Comparison of ENCODE assay signal across 8 cellular contexts in the genomic region with DNA sequence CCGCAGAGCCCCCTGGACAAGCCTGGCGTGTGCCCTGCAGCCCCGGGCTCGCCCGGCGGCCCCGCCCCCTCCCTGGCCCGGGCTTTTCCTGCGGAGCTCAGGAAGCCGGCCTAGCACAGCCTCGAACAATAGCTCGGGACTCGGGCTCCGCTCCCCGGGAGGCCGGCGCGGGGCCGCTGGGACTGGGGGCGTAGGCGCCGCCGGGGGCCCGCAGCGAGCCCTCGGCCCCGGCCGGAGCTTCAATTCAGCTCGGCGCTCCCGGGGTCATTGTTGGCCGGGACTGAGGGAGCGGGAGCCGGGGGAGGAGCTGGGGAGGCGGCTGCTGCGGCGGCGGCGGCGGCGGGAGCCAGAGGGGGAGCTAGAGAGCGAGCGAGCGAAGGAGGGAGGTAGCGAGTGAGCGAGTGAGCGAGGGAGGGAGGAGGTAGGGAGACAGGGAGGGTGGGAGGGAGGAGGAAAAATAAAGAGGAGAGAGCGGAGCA. TPM values are rescaled to one million over a fixed set of nuclear protein-coding genes. Genes with fewer than 3 reads are reported as not detected.
DNase-seq lines count a peak whose midpoint lies in the region; ATAC-seq and TF ChIP-seq lines count a peak whose summit lies in the region.

No MANE protein-coding gene starts in this region.

- ATAC-seq in HG03439 (IDR thresholded peaks at IDR 0.05; ENCODE audit: unreplicated experiment): peak; percentile 67
- ATAC-seq in activated CD8-positive, alpha-beta T cell treated with anti-CD3 and anti-CD28 coated beads, Interleukin-2, amount 10 ng/mL, durations not matched to agents 7 days and 5 days: peak; percentile 96

- H3K27me3 Mint-ChIP-seq in activated CD8-positive, alpha-beta T cell treated with anti-CD3 and anti-CD28 coated beads, Interleukin-2, amount 10 ng/mL, durations not matched to agents 7 days and 5 days (ENCODE audit: low read depth): peaks cover 52% of the 10 kb centered on the region

- H3K4me3 ChIP-seq in AG04449 (ENCODE audit: low read depth, low read length): peak overlapping the region; percentile 90

- peaks cover 12% of the 10 kb centered on the region for H3K4me1 Mint-ChIP-seq in activated CD8-positive, alpha-beta T cell treated with anti-CD3 and anti-CD28 coated beads, Interleukin-2, amount 10 ng/mL, durations not matched to agents 7 days and 5 days (ENCODE audit: low read depth)

- no peak overlapping the region for H3K4me3 Mint-ChIP-seq in activated CD8-positive, alpha-beta T cell treated with anti-CD3 and anti-CD28 coated beads, Interleukin-2, amount 10 ng/mL, durations not matched to agents 7 days and 5 days

- no peaks in the 10 kb centered on the region for H3K9me3 Mint-ChIP-seq in activated CD8-positive, alpha-beta T cell treated with anti-CD3 and anti-CD28 coated beads, Interleukin-2, amount 10 ng/mL, durations not matched to agents 7 days and 5 days (ENCODE audit: insufficient read depth)

- POLR2A ChIA-PET in AG04449 (lab: Yijun Ruan, JAX): interaction anchor here (0.5 to 1.0 kb wide), 9 partner anchors 16 to 294 kb away, joined by 3 to 5 read pairs (median 3); no protein-coding TSS in a partner anchor
- POLR2A ChIA-PET in activated CD8-positive, alpha-beta T cell treated with anti-CD3 and anti-CD28 coated beads, Interleukin-2, amount 10 ng/mL, durations not matched to agents 7 days and 5 days (lab: Charles Lee): no interaction called here

- CTCF ChIA-PET in AG04449 (lab: Yijun Ruan, JAX): interaction anchor here (0.7 to 9.7 kb wide), 54 partner anchors 9 to 528 kb away, joined by 3 to 98 read pairs (median 4); no protein-coding TSS in a partner anchor
- CTCF ChIA-PET in activated CD8-positive, alpha-beta T cell treated with anti-CD3 and anti-CD28 coated beads, Interleukin-2, amount 10 ng/mL, durations not matched to agents 7 days and 5 days (lab: Charles Lee): interaction anchor here (0.6 to 1.8 kb wide), 19 partner anchors 8 to 465 kb away, joined by 3 to 9 read pairs (median 4); a partner anchor contains a TSS

- H3K27ac Mint-ChIP-seq in activated CD8-positive, alpha-beta T cell treated with anti-CD3 and anti-CD28 coated beads, Interleukin-2, amount 10 ng/mL, durations not matched to agents 7 days and 5 days: no peak overlapping the region

- TF ChIP-seq CTCF in AG04449 (IDR thresholded peaks at IDR 0.05; ENCODE audit: insufficient read depth, low read length, missing control alignments): peak; percentile 93

- H3K36me3 Mint-ChIP-seq in activated CD8-positive, alpha-beta T cell treated with anti-CD3 and anti-CD28 coated beads, Interleukin-2, amount 10 ng/mL, durations not matched to agents 7 days and 5 days (ENCODE audit: low read depth): no peaks in the 10 kb centered on the region

- DNase-seq in AG04449 (ENCODE audit: low read depth, low spot score): peak; percentile 17
- DNase-seq in GM19240 (ENCODE audit: insufficient read length, low spot score): peak; percentile 67
- peak; percentile 60 for DNase-seq in NCI-H524 treated with DMSO at 0.1 percent for 48 hours (lab: John Stamatoyannopoulos, UW)
- peak; percentile 69 for DNase-seq in activated CD8-positive, alpha-beta T cell treated with anti-CD3 and anti-CD28 coated beads, Interleukin-2, amount 10 ng/mL, durations not matched to agents 7 days and 5 days
- DNase-seq in effector CD4-positive, alpha-beta T cell: peak; percentile 18
- DNase-seq in lung microvascular endothelial cell (ENCODE audit: low read depth in 2 of 2): peak; percentile 84 to 91
- peak in 2 of 3 donors; percentile 7 to 61 for DNase-seq in stimulated activated CD4-positive, alpha-beta T cell treated with anti-CD3 and anti-CD28 coated beads, TNF-alpha, amount 100 ng/mL, for 1 hour (ENCODE audit: low read depth in 3 of 3, low spot score in 1 of 3)

RNA-seq across cellular contexts. Expression of a gene that starts 0.2 kb away (rescaled TPM):
- 1 to 10 TPM; 1.2 to 1.3 TPM for total RNA-seq in activated CD8-positive, alpha-beta T cell treated with anti-CD3 and anti-CD28 coated beads, Interleukin-2, amount 10 ng/mL, durations not matched to agents 7 days and 5 days
- total RNA-seq in lung microvascular endothelial cell: 79.1 and 147 TPM in 2 replicates

RNA-seq across cellular contexts. Expression of a gene that starts 41.0 kb away (rescaled TPM):
- not detected for total RNA-seq in activated CD8-positive, alpha-beta T cell treated with anti-CD3 and anti-CD28 coated beads, Interleukin-2, amount 10 ng/mL, durations not matched to agents 7 days and 5 days
- not detected in 2 replicates for total RNA-seq in lung microvascular endothelial cell

Comparison
In these comparisons a context has a peak if more than half of its experiments do, and no peak if none do; other contexts are left out.
1. Peak in every context shown above with its lines: DNase-seq, ATAC-seq and H3K4me3 ChIP-seq.
2. DNase-seq: peak in every context shown above with its lines; median percentile 88 in lung microvascular endothelial cell; 69 in activated CD8-positive, alpha-beta T cell treated with anti-CD3 and anti-CD28 coated beads, Interleukin-2, amount 10 ng/mL, durations not matched to agents 7 days and 5 days; 67 in GM19240; 60 in NCI-H524 treated with DMSO at 0.1 percent for 48 hours; 34 in stimulated activated CD4-positive, alpha-beta T cell treated with anti-CD3 and anti-CD28 coated beads, TNF-alpha, amount 100 ng/mL, for 1 hour; 18 in effector CD4-positive, alpha-beta T cell; 17 in AG04449.
3. RNA of a gene that starts 0.2 kb away (total RNA-seq): 79.1 to 147 TPM in lung microvascular endothelial cell; 1.2 to 1.3 TPM in activated CD8-positive, alpha-beta T cell treated with anti-CD3 and anti-CD28 coated beads, Interleukin-2, amount 10 ng/mL, durations not matched to agents 7 days and 5 days; every median in the first group is over 10 times any median in the second.